12 cellular contexts compared by ENCODE assay signal in the genomic region with DNA sequence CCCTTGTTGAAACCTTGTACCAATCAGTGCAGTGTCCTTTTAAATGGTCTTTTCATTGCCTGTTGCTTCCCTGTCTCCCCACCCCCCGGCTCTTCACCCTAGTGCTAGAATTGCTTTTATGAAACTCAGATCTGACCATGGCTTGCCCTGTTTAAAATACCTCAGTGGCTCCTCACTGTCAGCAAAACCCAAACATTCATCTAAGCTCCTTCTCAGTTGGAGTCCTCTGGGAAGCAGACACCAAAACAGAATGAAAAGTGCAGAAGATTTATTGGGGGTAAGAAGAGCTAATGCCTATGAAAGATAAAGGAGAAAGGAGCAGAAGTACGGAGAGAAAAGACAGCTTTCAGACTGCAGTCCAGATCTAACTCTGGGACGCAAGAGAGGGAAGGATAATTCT. TPM values are rescaled to one million over a fixed set of nuclear protein-coding genes. Genes with fewer than 3 reads are reported as not detected.
A peak's percentile ranks its signal among the peaks of the same experiment; 100 is the strongest.
DNase-seq lines count a peak whose midpoint lies in the region; ATAC-seq and TF ChIP-seq lines count a peak whose summit lies in the region.
"Had no signal": no experiment of that assay in that cellular context is flagged by ENCODE, and none has a peak within 500 bp of the region (broad histone marks: within the 10 kb centered on the region; RNA-seq: fewer than 3 reads in every experiment).

No MANE protein-coding gene starts in this region.

- peaks cover 89% of the 10 kb centered on the region for H3K4me1 Mint-ChIP-seq in activated naive CD4-positive, alpha-beta T cell treated with anti-CD3 and anti-CD28 coated beads, Interleukin-2, amount 50 U/mL, for 24 hours
- H3K4me1 Mint-ChIP-seq in mesothelial cell of epicardium = peaks cover 32% of the 10 kb centered on the region
- H3K4me1 Mint-ChIP-seq in type B pancreatic cell (ENCODE audit: unreplicated experiment) = peaks cover 35% of the 10 kb centered on the region

- no peaks in the 10 kb centered on the region for H3K9me3 Mint-ChIP-seq in activated naive CD4-positive, alpha-beta T cell treated with anti-CD3 and anti-CD28 coated beads, Interleukin-2, amount 50 U/mL, for 24 hours
- H3K9me3 Mint-ChIP-seq in mesothelial cell of epicardium (no peaks in the 10 kb centered on the region), type B pancreatic cell (no peaks in the 10 kb centered on the region)

- H3K36me3 Mint-ChIP-seq in activated naive CD4-positive, alpha-beta T cell treated with anti-CD3 and anti-CD28 coated beads, Interleukin-2, amount 50 U/mL, for 24 hours = peaks cover 25% of the 10 kb centered on the region
- H3K36me3 Mint-ChIP-seq in mesothelial cell of epicardium (peaks cover 4% of the 10 kb centered on the region), type B pancreatic cell (no peaks in the 10 kb centered on the region)

- H3K36me3 ChIP-seq in WERI-Rb-1 = no peaks in the 10 kb centered on the region

- H3K27ac ChIP-seq in WERI-Rb-1 = no peak overlapping the region

- DNase-seq in activated naive CD4-positive, alpha-beta T cell treated with Interleukin-2 at 50 U/mL for 16 hours = no peak
- DNase-seq in astrocyte of the spinal cord (ENCODE audit: low read depth, low spot score) = peak; percentile 70
- no peak for DNase-seq in mesothelial cell of epicardium (ENCODE audit: low spot score in 2 of 2, unreplicated experiment in 2 of 2)
- DNase-seq in type B pancreatic cell (ENCODE audit: extremely low spot score, unreplicated experiment) = no peak
- no peak for DNase-seq in WERI-Rb-1
- no peak for DNase-seq in HK-2 (ENCODE audit: unreplicated experiment)
- DNase-seq: NCI-H1417, NCI-H774, Right ventricle myocardium superior had no signal

- no peak for ATAC-seq in GM21529 (IDR thresholded peaks at IDR 0.05; ENCODE audit: unreplicated experiment)
- ATAC-seq: HCT116 had no signal

- H3K4me3 ChIP-seq in astrocyte of the spinal cord (ENCODE audit: low read depth, low read length) (no peak overlapping the region), WERI-Rb-1 (ENCODE audit: low read depth, low read length) (no peak overlapping the region)

- TF ChIP-seq CTCF in astrocyte of the spinal cord (IDR thresholded peaks at IDR 0.05; ENCODE audit: low read depth, low read length) (no peak), mesothelial cell of epicardium (IDR thresholded peaks at IDR 0.05; ENCODE audit: unreplicated experiment) (no peak), type B pancreatic cell (conservative IDR thresholded peaks at IDR 0.05) (no peak), WERI-Rb-1 (IDR thresholded peaks at IDR 0.05; ENCODE audit: low read depth, low read length) (no peak)

- H3K27ac Mint-ChIP-seq in activated naive CD4-positive, alpha-beta T cell treated with anti-CD3 and anti-CD28 coated beads, Interleukin-2, amount 50 U/mL, for 24 hours = peak overlapping the region; percentile 76
- H3K27ac Mint-ChIP-seq in mesothelial cell of epicardium (peak overlapping the region; percentile 11), type B pancreatic cell (peak overlapping the region; percentile 5)

- in situ Hi-C loops in astrocyte of the spinal cord (cut with HindIII; ENCODE audit: low sequenced_read_pairs) = no loop called here

- peaks cover 3% of the 10 kb centered on the region for H3K9me3 ChIP-seq in WERI-Rb-1 (ENCODE audit: severe bottlenecking)

- H3K4me3 Mint-ChIP-seq in activated naive CD4-positive, alpha-beta T cell treated with anti-CD3 and anti-CD28 coated beads, Interleukin-2, amount 50 U/mL, for 24 hours = peak overlapping the region; percentile 1
- H3K4me3 Mint-ChIP-seq in mesothelial cell of epicardium (no peak overlapping the region), type B pancreatic cell (no peak overlapping the region)

- no peaks in the 10 kb centered on the region for H3K27me3 Mint-ChIP-seq in activated naive CD4-positive, alpha-beta T cell treated with anti-CD3 and anti-CD28 coated beads, Interleukin-2, amount 50 U/mL, for 24 hours
- peaks cover 3% of the 10 kb centered on the region for H3K27me3 Mint-ChIP-seq in mesothelial cell of epicardium (ENCODE audit: low read depth)
- H3K27me3 Mint-ChIP-seq in type B pancreatic cell = no peaks in the 10 kb centered on the region

- no peaks in the 10 kb centered on the region for H3K27me3 ChIP-seq in WERI-Rb-1 (ENCODE audit: insufficient read depth, low read depth, severe bottlenecking)

RNA-seq across cellular contexts. Expression of a gene that starts 56.2 kb away (rescaled TPM):
- total RNA-seq in mesothelial cell of epicardium (33.1 to 35.6 TPM (median 33.3 TPM) in 3 replicates), type B pancreatic cell (ENCODE audit: low replicate concordance) (50.1 and 77.4 TPM in 2 replicates)

Comparison
In these comparisons a context has a peak if more than half of its experiments do, and no peak if none do; other contexts are left out.
1. H3K27ac Mint-ChIP-seq: peak in every context shown above with its lines; median percentile 76 in activated naive CD4-positive, alpha-beta T cell treated with anti-CD3 and anti-CD28 coated beads, Interleukin-2, amount 50 U/mL, for 24 hours; 11 in mesothelial cell of epicardium; 5 in type B pancreatic cell.